In genomic region chr9:32384364-32385134, GRCh38 we compare ENCODE assay signal across 8 cellular contexts. TPM values are rescaled to one million over a fixed set of nuclear protein-coding genes. Genes with fewer than 3 reads are reported as not detected.
DNase-seq lines count a peak whose midpoint lies in the region; ATAC-seq and TF ChIP-seq lines count a peak whose summit lies in the region.

Gene ACO1, plus strand, starts transcription at chr9:32384643. Its CDS starts 20,864 bp downstream, at chr9:32405507.

- H3K27me3 Mint-ChIP-seq in stimulated activated naive CD8-positive, alpha-beta T cell treated with anti-CD3 and anti-CD28 coated beads, Interleukin-15, amount 100 ng/mL, for 72 hours, result peaks cover 17% of the 10 kb centered on the region

- H3K4me3 ChIP-seq in RWPE2 (ENCODE audit: severe bottlenecking) (peak within 1 kb of the TSS; percentile 87), neural cell (ENCODE audit: low read length) (peak within 1 kb of the TSS; percentile 96)

- H3K36me3 ChIP-seq in RWPE2 (ENCODE audit: low read depth) (no peaks in the 10 kb centered on the region), neural cell (ENCODE audit: insufficient read depth, low read length) (no peaks in the 10 kb centered on the region)

- in situ Hi-C loops in KBM-7 (cut with MboI; ENCODE audit: low pct_unique_long_range_greater_than_20kb, low sequenced_read_pairs), result loop anchor here (10.0 to 25.0 kb wide), 2 partner anchors 190 to 603 kb away; partner anchors contain the start of gene NDUFB6

- DNase-seq in EH (ENCODE audit: low read depth) (peak; percentile 87), KBM-7 (peak; percentile 86), RWPE2 (ENCODE audit: low spot score) (peak; percentile 78), fibroblast of the conjunctiva (ENCODE audit: low read depth) (peak; percentile 76)
- peak; percentile 95 for DNase-seq in activated effector memory CD4-positive, alpha-beta T cell treated with anti-CD3 and anti-CD28 coated beads, Interleukin-2, amount 50 U/mL, for 16 hours
- peak; percentile 84 to 89 for DNase-seq in stimulated activated naive CD8-positive, alpha-beta T cell treated with anti-CD3 and anti-CD28 coated beads, Interleukin-15, amount 100 ng/mL, for 72 hours

- peaks cover 5% of the 10 kb centered on the region for H3K79me2 ChIP-seq in neural cell (replicated peaks; ENCODE audit: insufficient read depth, low read length)

- H3K9me3 ChIP-seq in RWPE2 (ENCODE audit: severe bottlenecking) (no peaks in the 10 kb centered on the region), neural cell (ENCODE audit: low read length) (no peaks in the 10 kb centered on the region)

- peak; percentile 97 for ATAC-seq in GM21737 (IDR thresholded peaks at IDR 0.05; ENCODE audit: unreplicated experiment)
- ATAC-seq in RWPE2 (ENCODE audit: low read depth), result peak; percentile 92
- ATAC-seq in stimulated activated naive CD8-positive, alpha-beta T cell treated with anti-CD3 and anti-CD28 coated beads, Interleukin-15, amount 100 ng/mL, for 72 hours, result peak; percentile 92

- H3K4me2 ChIP-seq in neural cell (ENCODE audit: low read length), result peak within 1 kb of the TSS; percentile 53

- H3K27ac ChIP-seq in RWPE2 (ENCODE audit: poor library complexity, severe bottlenecking) (peak within 1 kb of the TSS; percentile 24), neural cell (ENCODE audit: low read length) (no peak within 1 kb of the TSS)

- peak; percentile 30 for TF ChIP-seq RAD21 in neural cell (conservative IDR thresholded peaks at IDR 0.05)

- H3K9ac ChIP-seq in neural cell (ENCODE audit: low read length), result peak within 1 kb of the TSS; percentile 77

- no peaks in the 10 kb centered on the region for H4K20me1 ChIP-seq in neural cell (ENCODE audit: insufficient read depth)

- H3K27ac Mint-ChIP-seq in stimulated activated naive CD8-positive, alpha-beta T cell treated with anti-CD3 and anti-CD28 coated beads, Interleukin-15, amount 100 ng/mL, for 72 hours, result peak within 1 kb of the TSS; percentile 2 to 29

- H3K4me1 ChIP-seq in RWPE2 (ENCODE audit: insufficient read depth, poor library complexity, severe bottlenecking), result no peaks in the 10 kb centered on the region

- no peaks in the 10 kb centered on the region for H3K27me3 ChIP-seq in RWPE2 (ENCODE audit: insufficient read depth, poor library complexity, severe bottlenecking)
- peaks cover 32% of the 10 kb centered on the region for H3K27me3 ChIP-seq in neural cell (ENCODE audit: insufficient read depth, low read depth, low read length)

- peaks cover 20% of the 10 kb centered on the region for H3K4me1 Mint-ChIP-seq in stimulated activated naive CD8-positive, alpha-beta T cell treated with anti-CD3 and anti-CD28 coated beads, Interleukin-15, amount 100 ng/mL, for 72 hours

- H3K9me2 ChIP-seq in neural cell (ENCODE audit: insufficient read depth, low read length), result no peaks in the 10 kb centered on the region

- peak; percentile 33 for TF ChIP-seq EP300 in neural cell (conservative IDR thresholded peaks at IDR 0.05; ENCODE audit: poor library complexity, severe bottlenecking)

- peak within 1 kb of the TSS; percentile 84 to 90 for H3K4me3 Mint-ChIP-seq in stimulated activated naive CD8-positive, alpha-beta T cell treated with anti-CD3 and anti-CD28 coated beads, Interleukin-15, amount 100 ng/mL, for 72 hours

- no peaks in the 10 kb centered on the region for H3F3A ChIP-seq in neural cell (ENCODE audit: insufficient read depth, low read length, poor library complexity, severe bottlenecking)

- TF ChIP-seq CTCF in RWPE2 (IDR thresholded peaks at IDR 0.05; ENCODE audit: poor library complexity, severe bottlenecking) (peak; percentile 27), neural cell (IDR thresholded peaks at IDR 0.05; ENCODE audit: poor library complexity, severe bottlenecking) (no peak)

- peak within 1 kb of the TSS; percentile 85 for H2AFZ ChIP-seq in neural cell (ENCODE audit: low read depth, low read length)

- H3K9me3 Mint-ChIP-seq in stimulated activated naive CD8-positive, alpha-beta T cell treated with anti-CD3 and anti-CD28 coated beads, Interleukin-15, amount 100 ng/mL, for 72 hours, result no peaks in the 10 kb centered on the region

TF ChIP-seq in neural cell, 6 proteins besides CTCF, POLR2A, EP300 and RAD21:
- TF ChIP-seq REST (IDR thresholded peaks at IDR 0.05; ENCODE audit: borderline replicate concordance), result no peak
- TF ChIP-seq EZH2 (IDR thresholded peaks at IDR 0.05; ENCODE audit: borderline replicate concordance, insufficient read depth, low read length, poor library complexity, severe bottlenecking), result no peak
- no peak for TF ChIP-seq SMC3 (conservative IDR thresholded peaks at IDR 0.05; ENCODE audit: poor library complexity)
- no peak for TF ChIP-seq TAF1 (IDR thresholded peaks at IDR 0.05; ENCODE audit: low read depth)
- peak; percentile 4 for TF ChIP-seq MXI1 (conservative IDR thresholded peaks at IDR 0.05; ENCODE audit: poor library complexity, severe bottlenecking)
- peak; percentile 77 for TF ChIP-seq POLR2AphosphoS5 (IDR thresholded peaks at IDR 0.05)

RNA-seq across cellular contexts. Expression of gene ACO1, which starts in this region (rescaled TPM):
- polyA plus RNA-seq in neural cell, result 16.5 and 17.9 TPM in 2 replicates
- 22.4 and 23.8 TPM in 2 replicates for polyA minus RNA-seq in neural cell
